10 cellular contexts compared by ENCODE assay signal in the genomic region with DNA sequence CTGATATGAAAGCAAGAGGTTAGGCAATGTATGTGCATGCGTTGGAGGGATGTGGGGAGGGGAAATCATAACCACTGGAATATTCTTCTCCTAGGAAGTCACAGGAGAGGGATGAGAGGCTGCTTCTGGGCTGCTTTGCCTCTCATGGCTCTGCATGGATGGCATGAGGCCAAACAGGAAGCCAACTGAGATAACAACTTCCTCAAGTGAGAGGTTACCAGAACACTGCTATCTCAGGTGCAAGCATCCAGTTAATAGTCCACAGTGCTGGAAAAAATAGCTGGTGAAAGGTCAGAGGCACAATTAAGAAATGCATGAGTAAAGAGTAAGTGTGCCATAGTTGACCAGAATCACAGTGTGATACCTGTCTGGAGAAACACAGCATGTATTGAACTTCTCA.
DNase-seq lines count a peak whose midpoint lies in the region; ATAC-seq and TF ChIP-seq lines count a peak whose summit lies in the region.
"Had no signal": no experiment of that assay in that cellular context is flagged by ENCODE, and none has a peak within 500 bp of the region (broad histone marks: within the 10 kb centered on the region; RNA-seq: fewer than 3 reads in every experiment).

No MANE protein-coding gene starts in this region.

- H3K4me2 ChIP-seq in Loucy (ENCODE audit: low read depth, low read length, poor library complexity, severe bottlenecking): peak overlapping the region; percentile 35

- H3F3A ChIP-seq in Loucy (ENCODE audit: low read depth): no peaks in the 10 kb centered on the region; the same call in 1 of the 2 replicates

- H3K27ac ChIP-seq in right cardiac atrium (ENCODE audit: low read length) (no peak overlapping the region), transverse colon (peak overlapping the region; percentile 62 to 79 (median 74))

- H4K20me1 ChIP-seq in Loucy (ENCODE audit: insufficient read depth, low read length, poor library complexity, severe bottlenecking): no peaks in the 10 kb centered on the region

- peaks cover 8% of the 10 kb centered on the region; the same call in 1 of the 2 replicates for H3K79me2 ChIP-seq in Loucy (ENCODE audit: insufficient read depth, low read length)

- DNase-seq in right cardiac atrium (peak in 2 of 3 donors; percentile 20 to 48), cardiac septum (ENCODE audit: low spot score) (no peak), amniotic epithelial cell (ENCODE audit: low read depth) (peak; percentile 71), transverse colon (peak; percentile 90), COLO829 (ENCODE audit: low spot score) (no peak)
- DNase-seq: NCI-H524; stimulated activated naive CD4-positive, alpha-beta T cell treated with Interleukin-2 at 50 U/mL for 16 hours had no signal

- in situ Hi-C loops in transverse colon (cut with MboI; ENCODE audit: low pct_ligation_motif_present in 1 of 4, low pct_unique_long_range_greater_than_20kb in 1 of 4, low sequenced_read_pairs in 3 of 4): no loop called here

- H3K9ac ChIP-seq in Loucy (ENCODE audit: low read depth, low read length, poor library complexity, severe bottlenecking): no peak overlapping the region

- no peak overlapping the region for H3K4me3 ChIP-seq in right cardiac atrium (ENCODE audit: low read length)
- H3K4me3 ChIP-seq in Loucy (ENCODE audit: low read length, poor library complexity, severe bottlenecking): no peak overlapping the region
- no peak overlapping the region for H3K4me3 ChIP-seq in transverse colon

- H3K9me2 ChIP-seq in Loucy (replicated peaks; ENCODE audit: low read depth, low read length): no peaks in the 10 kb centered on the region

- H2AFZ ChIP-seq in Loucy (ENCODE audit: low read length): no peak overlapping the region

- H3K4me1 ChIP-seq in right cardiac atrium (ENCODE audit: control insufficient read depth, insufficient read depth, low read length) (no peaks in the 10 kb centered on the region), Loucy (ENCODE audit: insufficient read depth, low read length, poor library complexity, severe bottlenecking) (peaks cover 50% of the 10 kb centered on the region), transverse colon (peaks cover 0 to 38% (median 27%) of the 10 kb centered on the region in 4 donors)

- intact Hi-C loops in right cardiac atrium (cut with DNase I) (no loop called here), cardiac septum (cut with DNase I) (no loop called here), transverse colon (cut with DNase I; ENCODE audit: low total_unique reads) (no loop called here)

- H3K9me3 ChIP-seq in right cardiac atrium (ENCODE audit: control insufficient read depth, low read length) (no peaks in the 10 kb centered on the region), Loucy (ENCODE audit: insufficient read depth, low read depth, low read length) (no peaks in the 10 kb centered on the region), transverse colon (no peaks in the 10 kb centered on the region)

- ATAC-seq in right cardiac atrium: peak; percentile 71 to 83
- ATAC-seq in HG02798 (IDR thresholded peaks at IDR 0.05; ENCODE audit: poor library complexity, unreplicated experiment): no peak
- no peak for ATAC-seq in GM18517 (IDR thresholded peaks at IDR 0.05; ENCODE audit: unreplicated experiment)

- WGBS in right cardiac atrium: 38% methylated on average over 1 of the region's 1 CpG
- 45 to 46% methylated on average over 1 of the region's 1 CpG for WGBS in transverse colon (ENCODE audit: low coverage in 1 of 2), 2 donors

- TF ChIP-seq EP300 in transverse colon (IDR thresholded peaks at IDR 0.05; ENCODE audit: low read depth): no peak

- no peak for TF ChIP-seq POLR2A in transverse colon (IDR thresholded peaks at IDR 0.05)

- H3K27me3 ChIP-seq in right cardiac atrium (ENCODE audit: control insufficient read depth, insufficient read depth) (no peaks in the 10 kb centered on the region), Loucy (ENCODE audit: insufficient read depth, low read length, poor library complexity, severe bottlenecking) (no peaks in the 10 kb centered on the region), transverse colon (no peaks in the 10 kb centered on the region)

- H3K36me3 ChIP-seq in Loucy (ENCODE audit: insufficient read depth, low read length) (no peaks in the 10 kb centered on the region; the same call in 1 of the 2 replicates), transverse colon (no peaks in the 10 kb centered on the region)

- no peak for TF ChIP-seq CTCF in Loucy (conservative IDR thresholded peaks at IDR 0.05; ENCODE audit: low read length)
- no peak for TF ChIP-seq CTCF in transverse colon (IDR thresholded peaks at IDR 0.05)

Comparison
In these comparisons a context has a peak if more than half of its experiments do, and no peak if none do; other contexts are left out.
1. DNase-seq: peak in right cardiac atrium (2 of 3), amniotic epithelial cell (single experiment) and transverse colon (single experiment); none in cardiac septum (single experiment) and COLO829 (single experiment).
2. ATAC-seq: peak in right cardiac atrium (2 of 2); none in HG02798 (single experiment) and GM18517 (single experiment).